In genomic region chr2:134716716-134717585, GRCh38 we compare ENCODE assay signal across 14 cellular contexts. TPM values are rescaled to one million over a fixed set of nuclear protein-coding genes. Genes with fewer than 3 reads are reported as not detected.
DNase-seq lines count a peak whose midpoint lies in the region; ATAC-seq and TF ChIP-seq lines count a peak whose summit lies in the region.
"Had no signal": no experiment of that assay in that cellular context is flagged by ENCODE, and none has a peak within 500 bp of the region (broad histone marks: within the 10 kb centered on the region; RNA-seq: fewer than 3 reads in every experiment).

No MANE protein-coding gene starts in this region.

- H3K36me3 ChIP-seq in NT2/D1 (ENCODE audit: insufficient read depth, insufficient read length, low read length) (no peaks in the 10 kb centered on the region), SJCRH30 (no peaks in the 10 kb centered on the region)
- H3K36me3 ChIP-seq: gastroesophageal sphincter, right atrium auricular region had no signal

- H3K4me1 Mint-ChIP-seq in activated naive CD4-positive, alpha-beta T cell treated with anti-CD3 and anti-CD28 coated beads for 36 hours (ENCODE audit: low read depth), result peaks cover 17% of the 10 kb centered on the region
- peaks cover 60% of the 10 kb centered on the region for H3K4me1 Mint-ChIP-seq in endothelial cell (ENCODE audit: unreplicated experiment)

- TF ChIP-seq CTCF in endothelial cell (IDR thresholded peaks at IDR 0.05; ENCODE audit: unreplicated experiment), result no peak

- no peak overlapping the region for H3K4me3 ChIP-seq in NT2/D1 (ENCODE audit: insufficient read length, low read depth)
- H3K4me3 ChIP-seq in SJCRH30, result no peak overlapping the region

- H3K27ac ChIP-seq in SJCRH30, result no peak overlapping the region
- H3K27ac ChIP-seq: gastroesophageal sphincter had no signal

- H3K4me1 ChIP-seq in NT2/D1 (ENCODE audit: insufficient read depth, insufficient read length) (no peaks in the 10 kb centered on the region), SJCRH30 (no peaks in the 10 kb centered on the region)

- H3K36me3 Mint-ChIP-seq in activated naive CD4-positive, alpha-beta T cell treated with anti-CD3 and anti-CD28 coated beads for 36 hours (ENCODE audit: low read depth), result peaks cover 1% of the 10 kb centered on the region
- H3K36me3 Mint-ChIP-seq in activated naive CD4-positive, alpha-beta T cell treated with anti-CD3 and anti-CD28 coated beads, Interleukin-2, amount 50 U/mL, for 72 hours, result peaks cover 0 to 27% of the 10 kb centered on the region in 2 donors
- peaks cover 27% of the 10 kb centered on the region for H3K36me3 Mint-ChIP-seq in endothelial cell (ENCODE audit: low read depth, unreplicated experiment)

- H3K9me3 Mint-ChIP-seq in activated naive CD4-positive, alpha-beta T cell treated with anti-CD3 and anti-CD28 coated beads for 36 hours, result no peaks in the 10 kb centered on the region
- H3K9me3 Mint-ChIP-seq in activated naive CD4-positive, alpha-beta T cell treated with anti-CD3 and anti-CD28 coated beads, Interleukin-2, amount 50 U/mL, for 72 hours, result no peaks in the 10 kb centered on the region
- no peaks in the 10 kb centered on the region for H3K9me3 Mint-ChIP-seq in endothelial cell (ENCODE audit: unreplicated experiment)
- H3K9me3 Mint-ChIP-seq: dendritic cell treated with granulocyte-macrophage colony-stimulating factor and Interleukin-4, amounts not matched to agents 40 ng/mL and 50 ng/mL, for 4 days had no signal

- H3K27ac Mint-ChIP-seq in activated naive CD4-positive, alpha-beta T cell treated with anti-CD3 and anti-CD28 coated beads for 36 hours, result no peak overlapping the region
- no peak overlapping the region for H3K27ac Mint-ChIP-seq in activated naive CD4-positive, alpha-beta T cell treated with anti-CD3 and anti-CD28 coated beads, Interleukin-2, amount 50 U/mL, for 72 hours
- H3K27ac Mint-ChIP-seq in endothelial cell (ENCODE audit: unreplicated experiment), result peak overlapping the region; percentile 77
- H3K27ac Mint-ChIP-seq: dendritic cell treated with granulocyte-macrophage colony-stimulating factor and Interleukin-4, amounts not matched to agents 40 ng/mL and 50 ng/mL, for 4 days had no signal

- CTCF ChIA-PET in activated naive CD4-positive, alpha-beta T cell treated with anti-CD3 and anti-CD28 coated beads for 36 hours (lab: Charles Lee), result interaction anchor here (0.8 kb wide), 1 partner anchor 13 kb away, joined by 3 read pairs; no protein-coding TSS in a partner anchor

- no peak for DNase-seq in activated naive CD4-positive, alpha-beta T cell treated with anti-CD3 and anti-CD28 coated beads for 36 hours
- DNase-seq in activated naive CD4-positive, alpha-beta T cell treated with anti-CD3 and anti-CD28 coated beads, Interleukin-2, amount 50 U/mL, for 72 hours (ENCODE audit: low spot score in 2 of 2), result no peak
- no peak for DNase-seq in NT2/D1 (ENCODE audit: low read depth, low spot score)
- no peak for DNase-seq in endothelial cell (ENCODE audit: low spot score)
- DNase-seq in retina, result peak; percentile 62
- DNase-seq in SJCRH30, result no peak
- DNase-seq: activated gamma-delta T cell, NCI-H2029, OCI-M1 had no signal

- intact Hi-C loops in activated naive CD4-positive, alpha-beta T cell treated with anti-CD3 and anti-CD28 coated beads for 36 hours (cut with micrococcal nuclease), result no loop called here

- ATAC-seq in activated naive CD4-positive, alpha-beta T cell treated with anti-CD3 and anti-CD28 coated beads, Interleukin-2, amount 50 U/mL, for 72 hours, result no peak
- no peak for ATAC-seq in HG03442 (IDR thresholded peaks at IDR 0.05; ENCODE audit: unreplicated experiment)
- no peak for ATAC-seq in GM21723 (IDR thresholded peaks at IDR 0.05; ENCODE audit: unreplicated experiment)
- ATAC-seq: gastroesophageal sphincter had no signal

- H3K27me3 ChIP-seq in NT2/D1 (ENCODE audit: insufficient read depth, insufficient read length), result peaks cover 62% of the 10 kb centered on the region
- peaks cover 10% of the 10 kb centered on the region; the same call in 1 of the 2 replicates for H3K27me3 ChIP-seq in SJCRH30

- peak overlapping the region; percentile 51 for H3K4me3 Mint-ChIP-seq in activated naive CD4-positive, alpha-beta T cell treated with anti-CD3 and anti-CD28 coated beads for 36 hours
- peak overlapping the region; percentile 99 for H3K4me3 Mint-ChIP-seq in endothelial cell (ENCODE audit: unreplicated experiment)

- peaks cover 72% of the 10 kb centered on the region for H3K27me3 Mint-ChIP-seq in activated naive CD4-positive, alpha-beta T cell treated with anti-CD3 and anti-CD28 coated beads for 36 hours (ENCODE audit: low read depth)
- peaks cover 16% of the 10 kb centered on the region for H3K27me3 Mint-ChIP-seq in endothelial cell (ENCODE audit: unreplicated experiment)

- no peaks in the 10 kb centered on the region for H3K9me3 ChIP-seq in NT2/D1 (ENCODE audit: insufficient read depth, low read length)
- no peaks in the 10 kb centered on the region for H3K9me3 ChIP-seq in SJCRH30 (replicated peaks)
- H3K9me3 ChIP-seq: gastroesophageal sphincter, right atrium auricular region had no signal

- peak overlapping the region; percentile 74 for H3K9ac ChIP-seq in NT2/D1 (ENCODE audit: insufficient read length, low read depth)

RNA-seq across cellular contexts. Expression of gene TMEM163, which starts 1.8 kb away (rescaled TPM):
- not detected for total RNA-seq in activated naive CD4-positive, alpha-beta T cell treated with anti-CD3 and anti-CD28 coated beads for 36 hours
- under 1 TPM in 1 of 2 donors, not detected in 1; 0.16 TPM for total RNA-seq in activated naive CD4-positive, alpha-beta T cell treated with anti-CD3 and anti-CD28 coated beads, Interleukin-2, amount 50 U/mL, for 72 hours
- 150 TPM for total RNA-seq in endothelial cell (ENCODE audit: unreplicated experiment)
- total RNA-seq in SJCRH30 (2014; rRNA removed; shearing (Covaris generic)), result 0.04 TPM in 1 of 2 replicates, not detected in the other

Comparison
In these comparisons a context has a peak if more than half of its experiments do, and no peak if none do; other contexts are left out.
1. RNA of gene TMEM163, which starts 1.8 kb away (total RNA-seq): 150 TPM in endothelial cell (single experiment); 0.16 TPM in activated naive CD4-positive, alpha-beta T cell treated with anti-CD3 and anti-CD28 coated beads, Interleukin-2, amount 50 U/mL, for 72 hours, 0.04 TPM in SJCRH30 and not detected in activated naive CD4-positive, alpha-beta T cell treated with anti-CD3 and anti-CD28 coated beads for 36 hours; every median in the first group is over 100 times any median in the second.